Comparison of ENCODE assay signal across 8 cellular contexts in the genomic region with DNA sequence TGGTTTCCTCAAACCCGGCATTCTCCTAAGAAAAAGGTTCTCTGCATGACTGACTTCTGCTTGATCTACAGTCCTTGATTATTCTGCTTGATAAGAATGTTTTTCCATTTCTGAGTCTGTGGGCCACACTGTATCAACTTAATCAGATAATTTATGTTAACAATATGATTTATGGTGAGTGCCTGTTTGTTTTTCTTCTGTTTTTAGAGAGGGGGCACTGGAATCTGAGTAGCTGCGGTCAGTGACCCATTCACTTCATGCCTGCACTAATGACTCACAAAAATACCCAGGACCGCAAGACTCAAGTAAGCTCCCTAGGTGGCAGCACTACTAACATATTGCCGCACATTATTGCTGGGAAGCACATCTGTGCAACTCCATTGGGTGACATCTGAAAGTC.
DNase-seq lines count a peak whose midpoint lies in the region; ATAC-seq, FAIRE-seq and TF ChIP-seq lines count a peak whose summit lies in the region.

No MANE protein-coding gene starts in this region.

- peak; percentile 87 for ATAC-seq in GM21529 (IDR thresholded peaks at IDR 0.05; ENCODE audit: unreplicated experiment)
- no peak for ATAC-seq in GM18517 (IDR thresholded peaks at IDR 0.05; ENCODE audit: unreplicated experiment)

- H3K27me3 ChIP-seq in bronchial epithelial cell (ENCODE audit: control insufficient read depth, insufficient read depth, low read length) (no peaks in the 10 kb centered on the region), osteoblast (ENCODE audit: insufficient read depth, low read length) (no peaks in the 10 kb centered on the region)

- FAIRE-seq in D721Med (lab: Jason Lieb, UNC) (no peak), bronchial epithelial cell (lab: Jason Lieb, UNC) (no peak)

- DNase-seq in D721Med (ENCODE audit: insufficient read length, low spot score) (no peak), bronchial epithelial cell (ENCODE audit: low read depth) (peak; percentile 23), T1000 (lab: John Stamatoyannopoulos, UW) (no peak), osteoblast (ENCODE audit: insufficient read length, low spot score, missing footprints) (no peak), SKM-1 treated with dmso at 0.1 percent for 144 hours (lab: John Stamatoyannopoulos, UW; ENCODE audit: unreplicated experiment) (no peak)
- DNase-seq in Jurkat, Clone E6-1 (ENCODE audit: low read depth, low spot score): peak; percentile 28

- H3K36me3 ChIP-seq in bronchial epithelial cell (ENCODE audit: control insufficient read depth, insufficient read depth, low read length) (no peaks in the 10 kb centered on the region), osteoblast (ENCODE audit: insufficient read depth, low read length) (no peaks in the 10 kb centered on the region)

- TF ChIP-seq CTCF in D721Med (IDR thresholded peaks at IDR 0.05; ENCODE audit: insufficient read depth, missing control alignments) (peak; percentile 16), bronchial epithelial cell (IDR thresholded peaks at IDR 0.05; ENCODE audit: insufficient read depth, low read length, severe bottlenecking) (peak; percentile 13), osteoblast (IDR thresholded peaks at IDR 0.05; ENCODE audit: extremely low read depth, low read depth, low read length) (no peak)

- no peak overlapping the region for H3K4me3 ChIP-seq in Jurkat, Clone E6-1 (ENCODE audit: low read length)
- H3K4me3 ChIP-seq in bronchial epithelial cell (ENCODE audit: low read depth, low read length): no peak overlapping the region
- H3K4me3 ChIP-seq in osteoblast (ENCODE audit: insufficient read depth, low read length): no peak overlapping the region

- H3K79me2 ChIP-seq in osteoblast (ENCODE audit: insufficient read depth, low read length): no peaks in the 10 kb centered on the region

- no peaks in the 10 kb centered on the region for H3K4me1 ChIP-seq in osteoblast (ENCODE audit: insufficient read depth, low read length)

- H3K4me2 ChIP-seq in osteoblast (ENCODE audit: insufficient read depth, low read length): no peak overlapping the region

- H3K27ac ChIP-seq in osteoblast (ENCODE audit: low read depth, low read length): no peak overlapping the region

- no peak overlapping the region for H2AFZ ChIP-seq in osteoblast (ENCODE audit: low read length)

- H4K20me1 ChIP-seq in osteoblast (ENCODE audit: insufficient read depth, low read length): no peaks in the 10 kb centered on the region

- H3K9me3 ChIP-seq in osteoblast (ENCODE audit: low read depth, low read length): peaks cover 3% of the 10 kb centered on the region

Comparison
In these comparisons a context has a peak if more than half of its experiments do, and no peak if none do; other contexts are left out.
1. DNase-seq: peak in Jurkat, Clone E6-1 (single experiment) and bronchial epithelial cell (single experiment); none in D721Med (single experiment), T1000 (single experiment), osteoblast (single experiment) and SKM-1 treated with dmso at 0.1 percent for 144 hours (single experiment).